20 cellular contexts compared by ENCODE assay signal in genomic region chr6:161254754-161255253, GRCh38. TPM values are rescaled to one million over a fixed set of nuclear protein-coding genes. Genes with fewer than 3 reads are reported as not detected.
A peak's percentile ranks its signal among the peaks of the same experiment; 100 is the strongest.
DNase-seq lines count a peak whose midpoint lies in the region; ATAC-seq and TF ChIP-seq lines count a peak whose summit lies in the region.
"Had no signal": no experiment of that assay in that cellular context is flagged by ENCODE, and none has a peak within 500 bp of the region (broad histone marks: within the 10 kb centered on the region; RNA-seq: fewer than 3 reads in every experiment).

No MANE protein-coding gene starts in this region.

- H3K36me3 ChIP-seq in smooth muscle cell (ENCODE audit: low read depth): peaks cover 4% of the 10 kb centered on the region
- H3K36me3 ChIP-seq: prostate gland had no signal

- no peaks in the 10 kb centered on the region for H4K20me1 ChIP-seq in smooth muscle cell (ENCODE audit: low read depth)

- peak overlapping the region; percentile 91 for H3K27ac ChIP-seq in smooth muscle cell (ENCODE audit: low read depth)
- H3K27ac ChIP-seq: BLaER1 treated with 17β-estradiol and CSF1 and Interleukin-3, amounts not matched to agents 10 nM and 100 nM; HL-60; prostate gland had no signal

- peak overlapping the region; percentile 58 for H3K9ac ChIP-seq in smooth muscle cell (ENCODE audit: low read depth)
- H3K9ac ChIP-seq: BLaER1 treated with 17β-estradiol and CSF1 and Interleukin-3, amounts not matched to agents 10 nM and 100 nM had no signal

- peak overlapping the region; percentile 73 for H3K4me2 ChIP-seq in smooth muscle cell
- H3K4me2 ChIP-seq: BLaER1 treated with 17β-estradiol and CSF1 and Interleukin-3, amounts not matched to agents 10 nM and 100 nM had no signal

- no peaks in the 10 kb centered on the region for H3K27me3 ChIP-seq in smooth muscle cell (ENCODE audit: low read depth)
- H3K27me3 ChIP-seq: BLaER1 treated with 17β-estradiol and CSF1 and Interleukin-3, amounts not matched to agents 10 nM and 100 nM had no signal

- 3% methylated on average over 10 of the region's 10 CpGs for WGBS in smooth muscle cell (ENCODE audit: low lambda C conversion rate)

- no peak for ATAC-seq in HG03439 (IDR thresholded peaks at IDR 0.05; ENCODE audit: unreplicated experiment)

- no peaks in the 10 kb centered on the region for H3K9me3 ChIP-seq in smooth muscle cell (replicated peaks; ENCODE audit: low read depth)
- H3K9me3 ChIP-seq: prostate gland had no signal

- peaks cover 43% of the 10 kb centered on the region for H3F3A ChIP-seq in smooth muscle cell (ENCODE audit: low read depth)

- peak; percentile 15 for DNase-seq in MV-4-11 (lab: John Stamatoyannopoulos, UW)
- DNase-seq in astrocyte of the spinal cord (ENCODE audit: low read depth, low spot score): peak; percentile 46
- DNase-seq in iris pigment epithelial cell (ENCODE audit: low read depth): peak; percentile 52
- DNase-seq in smooth muscle cell (lab: John Stamatoyannopoulos, UW; ENCODE audit: unreplicated experiment): no peak
- no peak for DNase-seq in retina
- DNase-seq in AG08395 (ENCODE audit: low spot score): no peak
- DNase-seq: activated CD4-positive, alpha-beta T cell treated with anti-CD3 and anti-CD28 coated beads, Interleukin-2, amount 10 ng/mL, durations not matched to agents 7 days and 5 days; activated naive CD4-positive, alpha-beta T cell treated with anti-CD3 and anti-CD28 coated beads, Interleukin-2, amount 50 U/mL, for 16 hours; activated T-cell treated with anti-CD3 and anti-CD28 coated beads, Interleukin-2, amount 50 U/mL, for 1 hour; DMS79; glutamatergic neuron; Karpas-422; kidney glomerular epithelial cell; NCI-H1436; NCI-H226; substantia nigra had no signal

- no peak overlapping the region for H2AFZ ChIP-seq in smooth muscle cell (ENCODE audit: low read depth)

- in situ Hi-C loops in astrocyte of the spinal cord (cut with HindIII; ENCODE audit: low sequenced_read_pairs): no loop called here

- no peak overlapping the region for H3K4me3 ChIP-seq in astrocyte of the spinal cord (ENCODE audit: low read depth, low read length)
- peak overlapping the region; percentile 8 for H3K4me3 ChIP-seq in smooth muscle cell
- H3K4me3 ChIP-seq: BLaER1 treated with 17β-estradiol and CSF1 and Interleukin-3, amounts not matched to agents 10 nM and 100 nM; prostate gland had no signal

- peaks cover 65% of the 10 kb centered on the region for H3K79me2 ChIP-seq in smooth muscle cell (ENCODE audit: low read depth)

- peaks cover 40% of the 10 kb centered on the region for H3K4me1 ChIP-seq in smooth muscle cell (ENCODE audit: low read depth)
- H3K4me1 ChIP-seq: BLaER1 treated with 17β-estradiol and CSF1 and Interleukin-3, amounts not matched to agents 10 nM and 100 nM; prostate gland had no signal

- TF ChIP-seq CTCF in astrocyte of the spinal cord (IDR thresholded peaks at IDR 0.05; ENCODE audit: low read depth, low read length): no peak
- TF ChIP-seq CTCF in smooth muscle cell (IDR thresholded peaks at IDR 0.05; ENCODE audit: borderline replicate concordance, insufficient read depth, poor library complexity, severe bottlenecking): no peak

RNA-seq across cellular contexts. Expression of gene AGPAT4, which starts 19.1 kb away (rescaled TPM):
- 49.3 and 51.8 TPM in 2 replicates for total RNA-seq in smooth muscle cell
- 41.5 and 51.4 TPM in 2 replicates for polyA plus RNA-seq in smooth muscle cell

Comparison
In these comparisons a context has a peak if more than half of its experiments do, and no peak if none do; other contexts are left out.
1. DNase-seq: peak in MV-4-11 (single experiment), astrocyte of the spinal cord (single experiment) and iris pigment epithelial cell (single experiment); none in smooth muscle cell (single experiment), retina (single experiment) and AG08395 (single experiment).